1 cellular context compared by ENCODE assay signal in the genomic region with DNA sequence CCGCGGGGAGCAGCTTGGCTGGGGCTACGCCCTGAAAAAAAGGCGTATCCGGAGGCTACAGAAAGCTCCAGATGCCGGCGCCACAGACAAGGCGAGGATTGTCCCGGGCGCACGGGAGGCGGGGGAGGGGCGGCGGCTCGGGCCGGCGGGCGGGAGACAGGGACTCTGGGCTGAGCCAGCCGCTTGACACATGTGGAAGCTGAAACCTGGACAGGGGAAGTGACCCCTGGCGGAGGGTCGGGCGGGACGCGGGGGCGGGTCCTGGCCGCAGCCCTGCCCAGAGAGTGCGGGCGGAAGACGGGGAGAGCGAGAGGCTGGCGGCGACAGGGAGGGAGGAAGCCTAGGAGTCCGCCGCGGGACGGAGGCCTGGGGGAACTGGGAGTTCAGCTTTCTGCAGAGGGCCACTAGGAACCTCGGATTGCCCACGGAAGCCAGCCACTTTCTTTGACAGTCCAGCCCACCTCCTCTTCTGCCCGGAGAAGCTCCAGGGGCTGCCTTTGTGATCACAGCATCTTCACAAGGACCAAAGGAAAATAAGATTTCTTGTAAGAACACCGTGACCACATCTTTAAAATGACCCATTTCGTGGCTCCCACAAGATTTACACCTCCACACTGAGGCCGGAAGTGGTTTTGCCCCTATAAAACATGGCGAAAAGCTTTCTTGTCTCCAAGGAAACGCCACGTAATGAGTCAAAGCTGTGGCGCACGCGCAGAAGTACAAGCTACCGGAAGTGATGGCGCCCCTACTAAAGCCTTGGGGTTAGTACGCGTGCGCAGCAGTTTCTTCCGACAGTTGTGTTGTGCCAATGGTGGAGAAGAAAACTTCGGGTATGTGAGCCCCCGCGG.
TF ChIP-seq lines count a peak whose summit lies in the region.

A gene with protein sequence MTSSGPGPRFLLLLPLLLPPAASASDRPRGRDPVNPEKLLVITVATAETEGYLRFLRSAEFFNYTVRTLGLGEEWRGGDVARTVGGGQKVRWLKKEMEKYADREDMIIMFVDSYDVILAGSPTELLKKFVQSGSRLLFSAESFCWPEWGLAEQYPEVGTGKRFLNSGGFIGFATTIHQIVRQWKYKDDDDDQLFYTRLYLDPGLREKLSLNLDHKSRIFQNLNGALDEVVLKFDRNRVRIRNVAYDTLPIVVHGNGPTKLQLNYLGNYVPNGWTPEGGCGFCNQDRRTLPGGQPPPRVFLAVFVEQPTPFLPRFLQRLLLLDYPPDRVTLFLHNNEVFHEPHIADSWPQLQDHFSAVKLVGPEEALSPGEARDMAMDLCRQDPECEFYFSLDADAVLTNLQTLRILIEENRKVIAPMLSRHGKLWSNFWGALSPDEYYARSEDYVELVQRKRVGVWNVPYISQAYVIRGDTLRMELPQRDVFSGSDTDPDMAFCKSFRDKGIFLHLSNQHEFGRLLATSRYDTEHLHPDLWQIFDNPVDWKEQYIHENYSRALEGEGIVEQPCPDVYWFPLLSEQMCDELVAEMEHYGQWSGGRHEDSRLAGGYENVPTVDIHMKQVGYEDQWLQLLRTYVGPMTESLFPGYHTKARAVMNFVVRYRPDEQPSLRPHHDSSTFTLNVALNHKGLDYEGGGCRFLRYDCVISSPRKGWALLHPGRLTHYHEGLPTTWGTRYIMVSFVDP (minus strand): TSS at position 194 of the 848 bp plus-strand sequence. CDS start 307 bp downstream, outside the sequence.
A gene (plus strand): TSS at position 778 of the 848 bp plus-strand sequence. CDS start 31 bp downstream, at position 809.

TF ChIP-seq in HepG2, 621 proteins besides CTCF, POLR2A, EP300 and RAD21 (continued from another document and continues in another):
- TF ChIP-seq, protein P1, sequence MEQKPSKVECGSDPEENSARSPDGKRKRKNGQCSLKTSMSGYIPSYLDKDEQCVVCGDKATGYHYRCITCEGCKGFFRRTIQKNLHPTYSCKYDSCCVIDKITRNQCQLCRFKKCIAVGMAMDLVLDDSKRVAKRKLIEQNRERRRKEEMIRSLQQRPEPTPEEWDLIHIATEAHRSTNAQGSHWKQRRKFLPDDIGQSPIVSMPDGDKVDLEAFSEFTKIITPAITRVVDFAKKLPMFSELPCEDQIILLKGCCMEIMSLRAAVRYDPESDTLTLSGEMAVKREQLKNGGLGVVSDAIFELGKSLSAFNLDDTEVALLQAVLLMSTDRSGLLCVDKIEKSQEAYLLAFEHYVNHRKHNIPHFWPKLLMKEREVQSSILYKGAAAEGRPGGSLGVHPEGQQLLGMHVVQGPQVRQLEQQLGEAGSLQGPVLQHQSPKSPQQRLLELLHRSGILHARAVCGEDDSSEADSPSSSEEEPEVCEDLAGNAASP (CRISPR knock-in tag; IDR thresholded peaks at IDR 0.05; ENCODE audit: borderline replicate concordance) = peak; percentile 39; the same call in 1 of the 2 replicates
- TF ChIP-seq KLF9 (CRISPR knock-in tag; IDR thresholded peaks at IDR 0.05; ENCODE audit: low read depth) = peak; percentile 66; the same call in 1 of the 2 replicates
- peak; percentile 63; the same call in 1 of the 2 replicates for TF ChIP-seq YEATS2 (CRISPR knock-in tag; IDR thresholded peaks at IDR 0.05; ENCODE audit: borderline replicate concordance)
- peak; percentile 46; the same call in 1 of the 2 replicates for TF ChIP-seq CHD4 (IDR thresholded peaks at IDR 0.05; ENCODE audit: borderline replicate concordance, low read length)
- no peak for TF ChIP-seq ZNF205 (CRISPR knock-in tag; IDR thresholded peaks at IDR 0.05)
- TF ChIP-seq, protein P2, sequence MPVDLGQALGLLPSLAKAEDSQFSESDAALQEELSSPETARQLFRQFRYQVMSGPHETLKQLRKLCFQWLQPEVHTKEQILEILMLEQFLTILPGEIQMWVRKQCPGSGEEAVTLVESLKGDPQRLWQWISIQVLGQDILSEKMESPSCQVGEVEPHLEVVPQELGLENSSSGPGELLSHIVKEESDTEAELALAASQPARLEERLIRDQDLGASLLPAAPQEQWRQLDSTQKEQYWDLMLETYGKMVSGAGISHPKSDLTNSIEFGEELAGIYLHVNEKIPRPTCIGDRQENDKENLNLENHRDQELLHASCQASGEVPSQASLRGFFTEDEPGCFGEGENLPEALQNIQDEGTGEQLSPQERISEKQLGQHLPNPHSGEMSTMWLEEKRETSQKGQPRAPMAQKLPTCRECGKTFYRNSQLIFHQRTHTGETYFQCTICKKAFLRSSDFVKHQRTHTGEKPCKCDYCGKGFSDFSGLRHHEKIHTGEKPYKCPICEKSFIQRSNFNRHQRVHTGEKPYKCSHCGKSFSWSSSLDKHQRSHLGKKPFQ (CRISPR knock-in tag; IDR thresholded peaks at IDR 0.05; ENCODE audit: insufficient replicate concordance) = peak; percentile 20
- 0 out of 2 replicates have a peak, but pooled peaks have one; percentile 60 for TF ChIP-seq NCOA1 (CRISPR knock-in tag; IDR thresholded peaks at IDR 0.05)
- peak; percentile 45 for TF ChIP-seq SALL1 (CRISPR knock-in tag; IDR thresholded peaks at IDR 0.05)
- TF ChIP-seq PAX8 (CRISPR knock-in tag; IDR thresholded peaks at IDR 0.05; ENCODE audit: borderline replicate concordance) = peak; percentile 57; the same call in 1 of the 2 replicates
- no peak for TF ChIP-seq JDP2 (CRISPR knock-in tag; IDR thresholded peaks at IDR 0.05; ENCODE audit: borderline replicate concordance)
- TF ChIP-seq CCDC6 (CRISPR knock-in tag; IDR thresholded peaks at IDR 0.05) = peak; percentile 52
- peak; percentile 6; the same call in 1 of the 2 replicates for TF ChIP-seq ZNF7 (CRISPR knock-in tag; IDR thresholded peaks at IDR 0.05)
- TF ChIP-seq NPAS2 (CRISPR knock-in tag; IDR thresholded peaks at IDR 0.05; ENCODE audit: borderline replicate concordance) = no peak
- peak; percentile 67 for TF ChIP-seq KDM2A (CRISPR knock-in tag; IDR thresholded peaks at IDR 0.05; ENCODE audit: borderline replicate concordance, low read depth)
- TF ChIP-seq, protein P3, sequence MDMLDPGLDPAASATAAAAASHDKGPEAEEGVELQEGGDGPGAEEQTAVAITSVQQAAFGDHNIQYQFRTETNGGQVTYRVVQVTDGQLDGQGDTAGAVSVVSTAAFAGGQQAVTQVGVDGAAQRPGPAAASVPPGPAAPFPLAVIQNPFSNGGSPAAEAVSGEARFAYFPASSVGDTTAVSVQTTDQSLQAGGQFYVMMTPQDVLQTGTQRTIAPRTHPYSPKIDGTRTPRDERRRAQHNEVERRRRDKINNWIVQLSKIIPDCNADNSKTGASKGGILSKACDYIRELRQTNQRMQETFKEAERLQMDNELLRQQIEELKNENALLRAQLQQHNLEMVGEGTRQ (IDR thresholded peaks at IDR 0.05; ENCODE audit: low read depth, low read length) = no peak
- TF ChIP-seq, protein P3 (CRISPR knock-in tag; IDR thresholded peaks at IDR 0.05; ENCODE audit: borderline replicate concordance) = no peak
- TF ChIP-seq SP1 (IDR thresholded peaks at IDR 0.05) = no peak
- peak; percentile 71 for TF ChIP-seq SP1 (CRISPR knock-in tag; IDR thresholded peaks at IDR 0.05)
- TF ChIP-seq ZNF563 (CRISPR knock-in tag; IDR thresholded peaks at IDR 0.05) = 0 out of 2 replicates have a peak, but pooled peaks have one; percentile 62
- no peak for TF ChIP-seq NR2F6 (IDR thresholded peaks at IDR 0.05)
- peak; percentile 79; the same call in 1 of the 2 replicates for TF ChIP-seq NR2F6 (CRISPR knock-in tag; IDR thresholded peaks at IDR 0.05)
- TF ChIP-seq BHLHE40 (IDR thresholded peaks at IDR 0.05; ENCODE audit: low read length) = 0 out of 2 replicates have a peak, but pooled peaks have one; percentile 50
- peak; percentile 55 for TF ChIP-seq HNRNPLL (IDR thresholded peaks at IDR 0.05; ENCODE audit: low read depth, low read length, poor library complexity, severe bottlenecking)
- TF ChIP-seq YY1 (IDR thresholded peaks at IDR 0.05; ENCODE audit: insufficient read depth, insufficient replicate concordance, low read depth, low read length) = peak; percentile 96
- peak; percentile 18; the same call in 1 of the 2 replicates for TF ChIP-seq ZSCAN12 (CRISPR knock-in tag; IDR thresholded peaks at IDR 0.05)
- TF ChIP-seq HIVEP1 (CRISPR knock-in tag; IDR thresholded peaks at IDR 0.05) = peak; percentile 72; the same call in 1 of the 2 replicates
- peak; percentile 86 for TF ChIP-seq CBX1 (IDR thresholded peaks at IDR 0.05; ENCODE audit: low read depth)
- peak; percentile 91 for TF ChIP-seq SAP130 (CRISPR knock-in tag; IDR thresholded peaks at IDR 0.05; ENCODE audit: low read depth)
- peak; percentile 76; the same call in 1 of the 2 replicates for TF ChIP-seq ZSCAN25 (CRISPR knock-in tag; IDR thresholded peaks at IDR 0.05)
- TF ChIP-seq ZNF484 (CRISPR knock-in tag; IDR thresholded peaks at IDR 0.05; ENCODE audit: borderline replicate concordance, low read depth) = no peak
- peak; percentile 49; the same call in 1 of the 2 replicates for TF ChIP-seq RXRB (CRISPR knock-in tag; IDR thresholded peaks at IDR 0.05; ENCODE audit: borderline replicate concordance)
- TF ChIP-seq ZNF431 (CRISPR knock-in tag; IDR thresholded peaks at IDR 0.05; ENCODE audit: borderline replicate concordance, low read depth) = 0 out of 2 replicates have a peak, but pooled peaks have one; percentile 58
- TF ChIP-seq, protein P4, sequence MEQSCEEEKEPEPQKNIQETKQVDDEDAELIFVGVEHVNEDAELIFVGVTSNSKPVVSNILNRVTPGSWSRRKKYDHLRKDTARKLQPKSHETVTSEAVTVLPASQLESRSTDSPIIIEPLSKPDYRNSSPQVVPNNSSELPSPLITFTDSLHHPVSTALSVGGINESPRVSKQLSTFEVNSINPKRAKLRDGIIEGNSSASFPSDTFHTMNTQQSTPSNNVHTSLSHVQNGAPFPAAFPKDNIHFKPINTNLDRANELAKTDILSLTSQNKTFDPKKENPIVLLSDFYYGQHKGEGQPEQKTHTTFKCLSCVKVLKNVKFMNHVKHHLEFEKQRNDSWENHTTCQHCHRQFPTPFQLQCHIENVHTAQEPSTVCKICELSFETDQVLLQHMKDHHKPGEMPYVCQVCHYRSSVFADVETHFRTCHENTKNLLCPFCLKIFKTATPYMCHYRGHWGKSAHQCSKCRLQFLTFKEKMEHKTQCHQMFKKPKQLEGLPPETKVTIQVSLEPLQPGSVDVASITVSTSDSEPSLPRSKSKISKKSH (CRISPR knock-in tag; IDR thresholded peaks at IDR 0.05; ENCODE audit: borderline replicate concordance) = no peak
- TF ChIP-seq TARDBP (CRISPR knock-in tag; IDR thresholded peaks at IDR 0.05) = peak; percentile 52; the same call in 1 of the 2 replicates
- peak; percentile 54; the same call in 1 of the 2 replicates for TF ChIP-seq ZKSCAN8 (CRISPR knock-in tag; IDR thresholded peaks at IDR 0.05; ENCODE audit: borderline replicate concordance)
- no peak for TF ChIP-seq RCOR2 (CRISPR knock-in tag; IDR thresholded peaks at IDR 0.05)
- TF ChIP-seq, protein P5, sequence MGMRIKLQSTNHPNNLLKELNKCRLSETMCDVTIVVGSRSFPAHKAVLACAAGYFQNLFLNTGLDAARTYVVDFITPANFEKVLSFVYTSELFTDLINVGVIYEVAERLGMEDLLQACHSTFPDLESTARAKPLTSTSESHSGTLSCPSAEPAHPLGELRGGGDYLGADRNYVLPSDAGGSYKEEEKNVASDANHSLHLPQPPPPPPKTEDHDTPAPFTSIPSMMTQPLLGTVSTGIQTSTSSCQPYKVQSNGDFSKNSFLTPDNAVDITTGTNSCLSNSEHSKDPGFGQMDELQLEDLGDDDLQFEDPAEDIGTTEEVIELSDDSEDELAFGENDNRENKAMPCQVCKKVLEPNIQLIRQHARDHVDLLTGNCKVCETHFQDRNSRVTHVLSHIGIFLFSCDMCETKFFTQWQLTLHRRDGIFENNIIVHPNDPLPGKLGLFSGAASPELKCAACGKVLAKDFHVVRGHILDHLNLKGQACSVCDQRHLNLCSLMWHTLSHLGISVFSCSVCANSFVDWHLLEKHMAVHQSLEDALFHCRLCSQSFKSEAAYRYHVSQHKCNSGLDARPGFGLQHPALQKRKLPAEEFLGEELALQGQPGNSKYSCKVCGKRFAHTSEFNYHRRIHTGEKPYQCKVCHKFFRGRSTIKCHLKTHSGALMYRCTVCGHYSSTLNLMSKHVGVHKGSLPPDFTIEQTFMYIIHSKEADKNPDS (CRISPR knock-in tag; IDR thresholded peaks at IDR 0.05) = 0 out of 2 replicates have a peak, but pooled peaks have one; percentile 80
- TF ChIP-seq THAP11 (CRISPR knock-in tag; IDR thresholded peaks at IDR 0.05) = peak; percentile 81
- TF ChIP-seq, protein P6, sequence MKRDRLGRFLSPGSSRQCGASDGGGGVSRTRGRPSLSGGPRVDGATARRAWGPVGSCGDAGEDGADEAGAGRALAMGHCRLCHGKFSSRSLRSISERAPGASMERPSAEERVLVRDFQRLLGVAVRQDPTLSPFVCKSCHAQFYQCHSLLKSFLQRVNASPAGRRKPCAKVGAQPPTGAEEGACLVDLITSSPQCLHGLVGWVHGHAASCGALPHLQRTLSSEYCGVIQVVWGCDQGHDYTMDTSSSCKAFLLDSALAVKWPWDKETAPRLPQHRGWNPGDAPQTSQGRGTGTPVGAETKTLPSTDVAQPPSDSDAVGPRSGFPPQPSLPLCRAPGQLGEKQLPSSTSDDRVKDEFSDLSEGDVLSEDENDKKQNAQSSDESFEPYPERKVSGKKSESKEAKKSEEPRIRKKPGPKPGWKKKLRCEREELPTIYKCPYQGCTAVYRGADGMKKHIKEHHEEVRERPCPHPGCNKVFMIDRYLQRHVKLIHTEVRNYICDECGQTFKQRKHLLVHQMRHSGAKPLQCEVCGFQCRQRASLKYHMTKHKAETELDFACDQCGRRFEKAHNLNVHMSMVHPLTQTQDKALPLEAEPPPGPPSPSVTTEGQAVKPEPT (CRISPR knock-in tag; IDR thresholded peaks at IDR 0.05; ENCODE audit: low read depth) = no peak
- TF ChIP-seq, protein P7, sequence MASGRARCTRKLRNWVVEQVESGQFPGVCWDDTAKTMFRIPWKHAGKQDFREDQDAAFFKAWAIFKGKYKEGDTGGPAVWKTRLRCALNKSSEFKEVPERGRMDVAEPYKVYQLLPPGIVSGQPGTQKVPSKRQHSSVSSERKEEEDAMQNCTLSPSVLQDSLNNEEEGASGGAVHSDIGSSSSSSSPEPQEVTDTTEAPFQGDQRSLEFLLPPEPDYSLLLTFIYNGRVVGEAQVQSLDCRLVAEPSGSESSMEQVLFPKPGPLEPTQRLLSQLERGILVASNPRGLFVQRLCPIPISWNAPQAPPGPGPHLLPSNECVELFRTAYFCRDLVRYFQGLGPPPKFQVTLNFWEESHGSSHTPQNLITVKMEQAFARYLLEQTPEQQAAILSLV (CRISPR knock-in tag; IDR thresholded peaks at IDR 0.05; ENCODE audit: borderline replicate concordance) = 0 out of 2 replicates have a peak, but pooled peaks have one; percentile 60
- TF ChIP-seq, protein P8, sequence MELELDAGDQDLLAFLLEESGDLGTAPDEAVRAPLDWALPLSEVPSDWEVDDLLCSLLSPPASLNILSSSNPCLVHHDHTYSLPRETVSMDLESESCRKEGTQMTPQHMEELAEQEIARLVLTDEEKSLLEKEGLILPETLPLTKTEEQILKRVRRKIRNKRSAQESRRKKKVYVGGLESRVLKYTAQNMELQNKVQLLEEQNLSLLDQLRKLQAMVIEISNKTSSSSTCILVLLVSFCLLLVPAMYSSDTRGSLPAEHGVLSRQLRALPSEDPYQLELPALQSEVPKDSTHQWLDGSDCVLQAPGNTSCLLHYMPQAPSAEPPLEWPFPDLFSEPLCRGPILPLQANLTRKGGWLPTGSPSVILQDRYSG (CRISPR knock-in tag; IDR thresholded peaks at IDR 0.05) = peak; percentile 71; the same call in 1 of the 2 replicates
- peak; percentile 64 for TF ChIP-seq ERF (CRISPR knock-in tag; IDR thresholded peaks at IDR 0.05)
- peak; percentile 37 for TF ChIP-seq SRSF1 (optimal IDR thresholded peaks at IDR 0.05; ENCODE audit: low read depth, low read length)
